1 cellular context compared by ENCODE assay signal in the genomic region with DNA sequence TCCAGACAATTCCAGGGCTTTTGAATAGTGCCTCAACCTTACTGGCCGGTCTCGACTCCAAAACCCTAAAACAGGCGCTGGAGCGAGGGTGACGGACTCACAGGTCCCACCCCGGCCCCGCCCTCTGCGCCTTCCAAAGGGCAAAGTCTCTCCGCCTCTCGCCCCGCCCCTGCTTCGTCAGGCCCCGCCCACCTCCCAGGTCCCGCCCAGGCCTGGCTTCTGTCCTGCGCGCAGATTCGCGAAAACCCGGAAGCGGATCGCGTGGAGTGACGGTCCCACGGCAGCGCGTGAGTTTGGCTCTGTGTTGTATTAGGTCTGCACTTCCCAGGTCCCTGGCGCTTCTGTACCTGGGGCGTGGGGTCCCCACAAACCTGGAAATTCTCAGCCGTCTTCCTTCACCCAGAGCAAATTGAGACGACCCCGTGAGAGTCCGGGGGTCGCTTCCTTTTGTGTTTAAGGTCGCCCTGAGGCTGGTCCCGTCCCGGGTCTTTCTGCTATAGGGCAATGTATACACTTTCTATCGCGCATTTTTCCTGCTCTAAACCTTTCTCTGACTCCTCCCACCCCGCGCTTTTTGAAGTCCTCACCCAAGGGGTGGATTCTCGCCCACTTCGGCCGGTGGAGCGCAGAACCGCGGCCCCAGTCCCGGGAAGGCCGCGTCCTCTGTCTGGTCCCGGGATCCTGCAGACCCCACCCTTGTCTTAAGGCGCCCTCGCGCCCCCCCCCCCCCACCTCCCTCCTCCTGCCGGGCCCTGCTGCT.
TF ChIP-seq lines count a peak whose summit lies in the region.

ZNF813 (plus strand) TSS at position 231 of the 760 bp plus-strand sequence. CDS start 16,090 bp downstream, outside the sequence.

TF ChIP-seq in HepG2, 621 proteins besides CTCF, POLR2A, EP300 and RAD21 (continued from another document and continues in another):
- TF ChIP-seq AHDC1 (CRISPR knock-in tag; IDR thresholded peaks at IDR 0.05; ENCODE audit: borderline replicate concordance) (no peak), SAP130 (CRISPR knock-in tag; IDR thresholded peaks at IDR 0.05; ENCODE audit: low read depth) (peak; percentile 82), PHB2 (IDR thresholded peaks at IDR 0.05; ENCODE audit: partially characterized antibody) (no peak), IRF2 (CRISPR knock-in tag; IDR thresholded peaks at IDR 0.05) (peak; percentile 58; the same call in 1 of the 2 replicates), ASH2L (IDR thresholded peaks at IDR 0.05; ENCODE audit: insufficient read length, low read depth, low read length) (peak; percentile 61), ZNF557 (CRISPR knock-in tag; IDR thresholded peaks at IDR 0.05) (no peak), MXI1 (IDR thresholded peaks at IDR 0.05; ENCODE audit: borderline replicate concordance, low read depth, low read length) (peak; percentile 30; the same call in 1 of the 3 replicates), CBX5 (CRISPR knock-in tag; IDR thresholded peaks at IDR 0.05; ENCODE audit: borderline replicate concordance) (peak; percentile 39; the same call in 1 of the 2 replicates), ZIK1 (CRISPR knock-in tag; IDR thresholded peaks at IDR 0.05; ENCODE audit: borderline replicate concordance, low read depth) (no peak), SRF (IDR thresholded peaks at IDR 0.05; ENCODE audit: low read depth, low read length) (no peak), ZFX (CRISPR knock-in tag; IDR thresholded peaks at IDR 0.05; ENCODE audit: low read depth) (peak; percentile 72; the same call in 1 of the 2 replicates), TCF7L2 (IDR thresholded peaks at IDR 0.05; ENCODE audit: low read depth, low read length) (no peak), PRDM15 (CRISPR knock-in tag; IDR thresholded peaks at IDR 0.05) (peak; percentile 97), ZNF326 (CRISPR knock-in tag; IDR thresholded peaks at IDR 0.05; ENCODE audit: borderline replicate concordance) (no peak), ZNF44 (CRISPR knock-in tag; IDR thresholded peaks at IDR 0.05) (no peak), ARID5B (CRISPR knock-in tag; IDR thresholded peaks at IDR 0.05) (no peak; the same call in 1 of the 2 replicates), MAF1 (CRISPR knock-in tag; IDR thresholded peaks at IDR 0.05; ENCODE audit: borderline replicate concordance) (no peak), FOXJ3 (CRISPR knock-in tag; IDR thresholded peaks at IDR 0.05; ENCODE audit: borderline replicate concordance) (0 out of 2 replicates have a peak, but pooled peaks have one; percentile 38), PRDM4 (CRISPR knock-in tag; IDR thresholded peaks at IDR 0.05; ENCODE audit: borderline replicate concordance) (0 out of 2 replicates have a peak, but pooled peaks have one; percentile 40), ZNF687 (CRISPR knock-in tag; IDR thresholded peaks at IDR 0.05) (peak; percentile 83), GABPA (IDR thresholded peaks at IDR 0.05; ENCODE audit: low read depth, low read length) (no peak), GABPA (CRISPR knock-in tag; IDR thresholded peaks at IDR 0.05; ENCODE audit: low read depth) (peak; percentile 16; the same call in 1 of the 2 replicates), MBNL3 (CRISPR knock-in tag; conservative IDR thresholded peaks at IDR 0.05) (no peak), ZBTB25 (CRISPR knock-in tag; IDR thresholded peaks at IDR 0.05) (peak; percentile 23; the same call in 1 of the 2 replicates), IKZF4 (CRISPR knock-in tag; IDR thresholded peaks at IDR 0.05; ENCODE audit: borderline replicate concordance, low read depth, not compliant biosample characterization) (no peak)
- TF ChIP-seq, protein P1, sequence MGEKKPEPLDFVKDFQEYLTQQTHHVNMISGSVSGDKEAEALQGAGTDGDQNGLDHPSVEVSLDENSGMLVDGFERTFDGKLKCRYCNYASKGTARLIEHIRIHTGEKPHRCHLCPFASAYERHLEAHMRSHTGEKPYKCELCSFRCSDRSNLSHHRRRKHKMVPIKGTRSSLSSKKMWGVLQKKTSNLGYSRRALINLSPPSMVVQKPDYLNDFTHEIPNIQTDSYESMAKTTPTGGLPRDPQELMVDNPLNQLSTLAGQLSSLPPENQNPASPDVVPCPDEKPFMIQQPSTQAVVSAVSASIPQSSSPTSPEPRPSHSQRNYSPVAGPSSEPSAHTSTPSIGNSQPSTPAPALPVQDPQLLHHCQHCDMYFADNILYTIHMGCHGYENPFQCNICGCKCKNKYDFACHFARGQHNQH (CRISPR knock-in tag; IDR thresholded peaks at IDR 0.05): peak; percentile 48; the same call in 1 of the 2 replicates
